27 cellular contexts compared by ENCODE assay signal in genomic region chr16:72644911-72645310, GRCh38.
"Had no signal": no experiment of that assay in that cellular context is flagged by ENCODE, and none has a peak within 500 bp of the region (broad histone marks: within the 10 kb centered on the region; RNA-seq: fewer than 3 reads in every experiment).

No MANE protein-coding gene starts in this region.

- H3K27ac Mint-ChIP-seq: T-helper 17 cell had no signal

- H2AFZ ChIP-seq: PC-9 had no signal

- ATAC-seq: Right ventricle myocardium inferior, SK-N-SH treated with all-trans-retinoic acid at 6 μM for 48 hours, T-helper 17 cell had no signal

- H3K4me3 ChIP-seq: PC-9, Peyer's patch, SJCRH30 had no signal

- H3K27me3 ChIP-seq: Peyer's patch, SJCRH30 had no signal

- H3K9me3 ChIP-seq: SJCRH30 had no signal

- H3K27ac ChIP-seq: HL-60, PC-9, Peyer's patch had no signal

- DNase-seq: IMR-90, Kasumi-1, KG1, MV-4-11, NCI-H1048, NCI-H1105, NCI-H1417, NCI-H1436 treated with DMSO at 0.1 percent for 48 hours, NCI-H1694, NCI-H187 treated with DMSO at 0.1 percent for 48 hours, NCI-H2029 treated with DMSO at 0.1 percent for 48 hours, NCI-H2107, NCI-H226, NCI-H446, NCI-H510A, NCI-H524 treated with DMSO at 0.1 percent for 48 hours, NCI-H774, OCI-M1, PC-9, Peyer's patch, SHP77 treated with DMSO at 0.1 percent for 48 hours, T-helper 1 cell, T-helper 17 cell had no signal

- H3K4me1 ChIP-seq: Peyer's patch had no signal

- H3K4me2 ChIP-seq: PC-9 had no signal

- H3K4me3 Mint-ChIP-seq: T-helper 17 cell had no signal

- H3K36me3 ChIP-seq: Peyer's patch, SJCRH30 had no signal

- H3K4me1 Mint-ChIP-seq: T-helper 17 cell had no signal
